ENCODE assay signal across 10 cellular contexts in the genomic region with DNA sequence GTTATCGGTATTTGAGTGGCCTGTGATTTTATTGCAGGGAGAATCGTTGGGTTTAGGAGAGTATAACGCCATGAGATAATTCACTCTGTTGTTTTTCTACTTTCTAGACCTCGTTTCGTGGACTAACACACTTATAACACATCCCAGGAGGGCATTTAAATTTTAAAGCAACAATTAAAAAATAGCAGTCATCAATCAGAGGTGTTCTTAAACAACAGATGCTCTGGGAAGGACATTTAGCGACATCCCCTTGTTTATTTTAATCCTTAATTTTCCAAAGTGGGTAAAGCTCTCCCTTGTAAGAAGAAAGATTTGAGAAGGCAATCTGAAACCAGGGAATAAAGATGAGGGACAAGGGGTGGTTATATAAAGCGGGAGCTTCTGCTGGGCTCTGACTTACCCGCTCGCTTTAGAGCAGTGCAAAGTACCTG. TPM values are rescaled to one million over a fixed set of nuclear protein-coding genes. Genes with fewer than 3 reads are reported as not detected.
A peak's percentile ranks its signal among the peaks of the same experiment; 100 is the strongest.
DNase-seq lines count a peak whose midpoint lies in the region; ATAC-seq and TF ChIP-seq lines count a peak whose summit lies in the region.
"Had no signal": no experiment of that assay in that cellular context is flagged by ENCODE, and none has a peak within 500 bp of the region (broad histone marks: within the 10 kb centered on the region; RNA-seq: fewer than 3 reads in every experiment).

No MANE protein-coding gene starts in this region.

- ATAC-seq in effector memory CD8-positive, alpha-beta T cell (replicated peaks) = no peak
- no peak for ATAC-seq in HG02884 (IDR thresholded peaks at IDR 0.05; ENCODE audit: unreplicated experiment)
- no peak for ATAC-seq in activated CD8-positive, alpha-beta memory T cell treated with anti-CD3 and anti-CD28 coated beads, Interleukin-2, amount 10 ng/mL, durations not matched to agents 7 days and 5 days
- ATAC-seq: esophagus mucosa had no signal

- CTCF ChIA-PET in activated CD8-positive, alpha-beta memory T cell treated with anti-CD3 and anti-CD28 coated beads, Interleukin-2, amount 10 ng/mL, durations not matched to agents 7 days and 5 days (lab: Charles Lee) = no interaction called here

- peaks cover 43% of the 10 kb centered on the region for H3K4me1 ChIP-seq in HAP-1
- peaks cover 0 to 7% of the 10 kb centered on the region in 2 donors for H3K4me1 ChIP-seq in ascending aorta
- H3K4me1 ChIP-seq in right atrium auricular region = peaks cover 0 to 25% of the 10 kb centered on the region in 2 donors

- in situ Hi-C loops in HAP-1 (cut with MboI; ENCODE audit: low sequenced_read_pairs) = no loop called here

- no peaks in the 10 kb centered on the region for H3K9me3 ChIP-seq in HAP-1
- no peaks in the 10 kb centered on the region for H3K9me3 ChIP-seq in ascending aorta
- no peaks in the 10 kb centered on the region for H3K9me3 ChIP-seq in right atrium auricular region

- H3K27ac ChIP-seq in ascending aorta (peak overlapping the region; percentile 73 to 79), right atrium auricular region (peak overlapping the region; percentile 90 to 91)

- no peaks in the 10 kb centered on the region for H3K9me3 Mint-ChIP-seq in effector memory CD8-positive, alpha-beta T cell
- H3K9me3 Mint-ChIP-seq in activated CD8-positive, alpha-beta memory T cell treated with anti-CD3 and anti-CD28 coated beads, Interleukin-2, amount 10 ng/mL, durations not matched to agents 7 days and 5 days (ENCODE audit: low read depth) = no peaks in the 10 kb centered on the region

- no peak for TF ChIP-seq CTCF in ascending aorta (IDR thresholded peaks at IDR 0.05)
- TF ChIP-seq CTCF in right atrium auricular region (IDR thresholded peaks at IDR 0.05) = no peak
- TF ChIP-seq CTCF in retinal pigment epithelial cell (conservative IDR thresholded peaks at IDR 0.05; ENCODE audit: low read depth, low read length) = no peak

- DNase-seq in HAP-1 (ENCODE audit: low spot score in 2 of 2) = no peak
- DNase-seq in ascending aorta (ENCODE audit: low spot score in 2 of 2) = no peak
- no peak for DNase-seq in right atrium auricular region (ENCODE audit: low spot score)
- no peak for DNase-seq in retinal pigment epithelial cell (ENCODE audit: low read depth)
- DNase-seq in activated naive CD4-positive, alpha-beta T cell treated with Interleukin-2 at 50 U/mL for 16 hours = no peak
- no peak for DNase-seq in effector memory CD8-positive, alpha-beta T cell
- no peak for DNase-seq in activated CD8-positive, alpha-beta memory T cell treated with anti-CD3 and anti-CD28 coated beads, Interleukin-2, amount 10 ng/mL, durations not matched to agents 7 days and 5 days
- DNase-seq: stimulated activated naive CD4-positive, alpha-beta T cell treated with Interleukin-2 at 50 U/mL for 16 hours had no signal

- H3K27me3 ChIP-seq in HAP-1 (ENCODE audit: low read depth) (no peaks in the 10 kb centered on the region), ascending aorta (no peaks in the 10 kb centered on the region), right atrium auricular region (no peaks in the 10 kb centered on the region)

- H3K36me3 ChIP-seq in HAP-1 (replicated peaks) (no peaks in the 10 kb centered on the region), ascending aorta (no peaks in the 10 kb centered on the region), right atrium auricular region (no peaks in the 10 kb centered on the region)

- H3K4me1 Mint-ChIP-seq in effector memory CD8-positive, alpha-beta T cell (ENCODE audit: low read depth in 2 of 2) = peaks cover 2 to 7% of the 10 kb centered on the region in 2 donors
- peaks cover 4% of the 10 kb centered on the region for H3K4me1 Mint-ChIP-seq in activated CD8-positive, alpha-beta memory T cell treated with anti-CD3 and anti-CD28 coated beads, Interleukin-2, amount 10 ng/mL, durations not matched to agents 7 days and 5 days

- intact Hi-C loops in ascending aorta (cut with DNase I) = no loop called here

- H3K4me3 ChIP-seq in HAP-1 (peak overlapping the region; percentile 40), ascending aorta (peak overlapping the region; percentile 69 to 82), right atrium auricular region (peak overlapping the region; percentile 50 to 77), retinal pigment epithelial cell (ENCODE audit: low read length) (peak overlapping the region; percentile 86)

- peaks cover 11 to 12% of the 10 kb centered on the region in 2 donors for H3K27me3 Mint-ChIP-seq in effector memory CD8-positive, alpha-beta T cell
- H3K27me3 Mint-ChIP-seq in activated CD8-positive, alpha-beta memory T cell treated with anti-CD3 and anti-CD28 coated beads, Interleukin-2, amount 10 ng/mL, durations not matched to agents 7 days and 5 days = peaks cover 20% of the 10 kb centered on the region

- H3K4me3 Mint-ChIP-seq in effector memory CD8-positive, alpha-beta T cell = no peak overlapping the region
- no peak overlapping the region for H3K4me3 Mint-ChIP-seq in activated CD8-positive, alpha-beta memory T cell treated with anti-CD3 and anti-CD28 coated beads, Interleukin-2, amount 10 ng/mL, durations not matched to agents 7 days and 5 days

- H3K27ac Mint-ChIP-seq in effector memory CD8-positive, alpha-beta T cell = no peak overlapping the region
- no peak overlapping the region for H3K27ac Mint-ChIP-seq in activated CD8-positive, alpha-beta memory T cell treated with anti-CD3 and anti-CD28 coated beads, Interleukin-2, amount 10 ng/mL, durations not matched to agents 7 days and 5 days

- H3K36me3 Mint-ChIP-seq in effector memory CD8-positive, alpha-beta T cell (ENCODE audit: insufficient read depth) = no peaks in the 10 kb centered on the region
- peaks cover 1% of the 10 kb centered on the region for H3K36me3 Mint-ChIP-seq in activated CD8-positive, alpha-beta memory T cell treated with anti-CD3 and anti-CD28 coated beads, Interleukin-2, amount 10 ng/mL, durations not matched to agents 7 days and 5 days

RNA-seq across cellular contexts. Expression of a gene that starts 4.9 kb away (rescaled TPM):
- total RNA-seq in ascending aorta (37.4 TPM), right atrium auricular region (10 to 100 TPM; 33.3 to 37.4 TPM)
- total RNA-seq in activated CD8-positive, alpha-beta memory T cell treated with anti-CD3 and anti-CD28 coated beads, Interleukin-2, amount 10 ng/mL, durations not matched to agents 7 days and 5 days = not detected

Comparison
In these comparisons a context has a peak if more than half of its experiments do, and no peak if none do; other contexts are left out.
1. RNA of a gene that starts 4.9 kb away (total RNA-seq): 33.3 to 37.4 TPM in right atrium auricular region and 37.4 TPM in ascending aorta (single experiment); not detected in activated CD8-positive, alpha-beta memory T cell treated with anti-CD3 and anti-CD28 coated beads, Interleukin-2, amount 10 ng/mL, durations not matched to agents 7 days and 5 days; every median in the first group is over 10 times any median in the second.
2. Peak in every context shown above with its lines, with median percentiles within 50 percentile points of each other: H3K4me3 ChIP-seq.